Comparison of ENCODE assay signal across 23 cellular contexts in genomic region chr2:54997826-54998225, GRCh38. TPM values are rescaled to one million over a fixed set of nuclear protein-coding genes. Genes with fewer than 3 reads are reported as not detected.
DNase-seq lines count a peak whose midpoint lies in the region; ATAC-seq and TF ChIP-seq lines count a peak whose summit lies in the region.
"Had no signal": no experiment of that assay in that cellular context is flagged by ENCODE, and none has a peak within 500 bp of the region (broad histone marks: within the 10 kb centered on the region; RNA-seq: fewer than 3 reads in every experiment).

No MANE protein-coding gene starts in this region.

- peaks cover 83% of the 10 kb centered on the region for H4K20me1 ChIP-seq in GM23248 (ENCODE audit: insufficient read depth)

- H3K9me3 ChIP-seq in GM23248 (ENCODE audit: low read depth) (no peaks in the 10 kb centered on the region), Panc1 (ENCODE audit: control insufficient read depth, insufficient read depth, low read depth, low read length) (no peaks in the 10 kb centered on the region), gastrocnemius medialis (no peaks in the 10 kb centered on the region)
- H3K9me3 ChIP-seq: lower lobe of right lung had no signal

- WGBS in GM23248 (ENCODE audit: low coverage in 1 of 2, low lambda C conversion rate in 2 of 2, missing lambda C conversion rate in 2 of 2), 2 experiments = 64 to 68% methylated on average over 1 of the region's 1 CpG

- no peak overlapping the region for H3K27ac Mint-ChIP-seq in activated CD4-positive, alpha-beta T cell treated with anti-CD3 and anti-CD28 coated beads, Interleukin-2, amount 10 ng/mL, durations not matched to agents 24 days and 14 days
- H3K27ac Mint-ChIP-seq: activated CD8-positive, alpha-beta T cell treated with anti-CD3 and anti-CD28 coated beads for 36 hours; activated naive CD4-positive, alpha-beta T cell treated with anti-CD3 and anti-CD28 coated beads for 36 hours had no signal

- peaks cover 92% of the 10 kb centered on the region for H3K4me1 ChIP-seq in GM23248 (ENCODE audit: insufficient read depth)
- peaks cover 87% of the 10 kb centered on the region for H3K4me1 ChIP-seq in Panc1 (ENCODE audit: control insufficient read depth, insufficient read depth, low read length)
- peaks cover 88 to 90% of the 10 kb centered on the region in 2 donors for H3K4me1 ChIP-seq in gastrocnemius medialis

- H3K79me2 ChIP-seq in GM23248 (ENCODE audit: insufficient read depth) = peaks cover 100% of the 10 kb centered on the region

- peak overlapping the region; percentile 75 for H3K4me2 ChIP-seq in GM23248 (ENCODE audit: unreplicated experiment)

- in situ Hi-C loops in GM23248 (cut with MboI) = no loop called here
- in situ Hi-C loops in Panc1 (cut with HindIII; ENCODE audit: low pct_unique_long_range_greater_than_20kb, low sequenced_read_pairs) = no loop called here
- in situ Hi-C loops in gastrocnemius medialis (cut with MboI; ENCODE audit: low sequenced_read_pairs in 4 of 4) = loop anchor here in 1 of 4 donors (25.0 kb wide), 1 partner anchor 886 kb away; the partner anchor contains the start of gene ACYP2

- no peaks in the 10 kb centered on the region for H3K9me2 ChIP-seq in GM23248 (ENCODE audit: insufficient read depth)

- intact Hi-C loops in Panc1 (cut with micrococcal nuclease; ENCODE audit: unreplicated experiment) (no loop called here), gastrocnemius medialis (cut with DNase I; ENCODE audit: low total_unique reads) (no loop called here)
- intact Hi-C loops in activated CD4-positive, alpha-beta T cell treated with anti-CD3 and anti-CD28 coated beads, Interleukin-2, amount 10 ng/mL, durations not matched to agents 24 days and 14 days (cut with micrococcal nuclease) = no loop called here

- H3K27me3 Mint-ChIP-seq in activated CD4-positive, alpha-beta T cell treated with anti-CD3 and anti-CD28 coated beads, Interleukin-2, amount 10 ng/mL, durations not matched to agents 24 days and 14 days = no peaks in the 10 kb centered on the region
- H3K27me3 Mint-ChIP-seq: activated CD8-positive, alpha-beta T cell treated with anti-CD3 and anti-CD28 coated beads for 36 hours; activated T-cell treated with anti-CD3 and anti-CD28 coated beads, Interleukin-2, amount 50 U/mL, for 24 hours; CD8-positive, alpha-beta memory T cell had no signal

- CTCF ChIA-PET in Panc1 (lab: Charles Lee) = no interaction called here

- ATAC-seq in Panc1 (no peak), gastrocnemius medialis (no peak)
- ATAC-seq: activated CD8-positive, alpha-beta T cell treated with anti-CD3 and anti-CD28 coated beads for 36 hours; lower lobe of right lung had no signal

- no peaks in the 10 kb centered on the region for H3K9me3 Mint-ChIP-seq in activated CD4-positive, alpha-beta T cell treated with anti-CD3 and anti-CD28 coated beads, Interleukin-2, amount 10 ng/mL, durations not matched to agents 24 days and 14 days
- H3K9me3 Mint-ChIP-seq: activated CD8-positive, alpha-beta T cell treated with anti-CD3 and anti-CD28 coated beads for 36 hours; activated naive CD4-positive, alpha-beta T cell treated with anti-CD3 and anti-CD28 coated beads for 36 hours; activated T-cell treated with anti-CD3 and anti-CD28 coated beads, Interleukin-2, amount 50 U/mL, for 24 hours; CD8-positive, alpha-beta memory T cell had no signal

- H3K4me1 Mint-ChIP-seq in activated CD4-positive, alpha-beta T cell treated with anti-CD3 and anti-CD28 coated beads, Interleukin-2, amount 10 ng/mL, durations not matched to agents 24 days and 14 days = peaks cover 25% of the 10 kb centered on the region

- DNase-seq in GM23248 (no peak), Panc1 (ENCODE audit: low read depth, low spot score) (no peak), fibroblast of mammary gland (ENCODE audit: low read depth) (no peak), gastrocnemius medialis (no peak)
- no peak for DNase-seq in activated CD4-positive, alpha-beta T cell treated with anti-CD3 and anti-CD28 coated beads, Interleukin-2, amount 10 ng/mL, durations not matched to agents 24 days and 14 days
- no peak for DNase-seq in activated CD4-positive, alpha-beta T cell treated with anti-CD3 and anti-CD28 coated beads, Interleukin-2, amount 50 U/mL, for 48 hours
- no peak for DNase-seq in activated CD4-positive, alpha-beta T cell treated with anti-CD3 and anti-CD28 coated beads for 48 hours
- DNase-seq: activated CD8-positive, alpha-beta T cell treated with anti-CD3 and anti-CD28 coated beads for 36 hours; activated naive CD4-positive, alpha-beta T cell treated with anti-CD3 and anti-CD28 coated beads for 36 hours; activated T-cell treated with anti-CD3 and anti-CD28 coated beads, Interleukin-2, amount 50 U/mL, for 24 hours; aorta; CD8-positive, alpha-beta memory T cell; DMS79; islet precursor cell; lower lobe of right lung; NCI-H1092; NCI-H2081; NCI-H510A; OCI-M1; SHP77 treated with DMSO at 0.1 percent for 48 hours; stimulated activated CD8-positive, alpha-beta memory T cell treated with anti-CD3 and anti-CD28 coated beads, Interleukin-4, amount 100 ng/mL, for 48 hours; T-helper 2 cell had no signal

- peak overlapping the region; percentile 54 for H3K27ac ChIP-seq in GM23248
- H3K27ac ChIP-seq in Panc1 (ENCODE audit: low read length) = no peak overlapping the region; the same call in 1 of the 2 replicates
- H3K27ac ChIP-seq in gastrocnemius medialis = peak overlapping the region; percentile 89 to 94 (median 91)
- H3K27ac ChIP-seq: lower lobe of right lung, VCaP had no signal

- BruUV-seq in Panc1 (replicated peaks; lab: Mats Ljungman, UMichigan) = no TSS peak

- peaks cover 77% of the 10 kb centered on the region for H3F3A ChIP-seq in GM23248 (ENCODE audit: insufficient read depth)

- H3K36me3 ChIP-seq in GM23248 (ENCODE audit: low read depth) = no peaks in the 10 kb centered on the region
- no peaks in the 10 kb centered on the region; the same call in 1 of the 2 replicates for H3K36me3 ChIP-seq in Panc1 (ENCODE audit: control insufficient read depth, insufficient read depth, low read length)
- no peaks in the 10 kb centered on the region for H3K36me3 ChIP-seq in gastrocnemius medialis
- H3K36me3 ChIP-seq: lower lobe of right lung had no signal

- no peak for TF ChIP-seq POLR2A in gastrocnemius medialis (IDR thresholded peaks at IDR 0.05)

- POLR2A ChIA-PET in Panc1 (lab: Charles Lee) = no interaction called here

- peaks cover 1% of the 10 kb centered on the region for H3K36me3 Mint-ChIP-seq in activated CD4-positive, alpha-beta T cell treated with anti-CD3 and anti-CD28 coated beads, Interleukin-2, amount 10 ng/mL, durations not matched to agents 24 days and 14 days (ENCODE audit: low read depth)

- H3K27me3 ChIP-seq in GM23248 (replicated peaks; ENCODE audit: insufficient read depth) (no peaks in the 10 kb centered on the region), Panc1 (ENCODE audit: control insufficient read depth, insufficient read depth, low read length) (no peaks in the 10 kb centered on the region), gastrocnemius medialis (no peaks in the 10 kb centered on the region)

- no peak overlapping the region for H3K4me3 ChIP-seq in GM23248
- no peak overlapping the region for H3K4me3 ChIP-seq in Panc1 (ENCODE audit: low read depth in 2 of 2, low read length in 2 of 2)
- H3K4me3 ChIP-seq in fibroblast of mammary gland (ENCODE audit: control insufficient read depth, low read depth, low read length) = no peak overlapping the region
- peak overlapping the region in 1 of 4 donors; percentile 1 for H3K4me3 ChIP-seq in gastrocnemius medialis
- H3K4me3 ChIP-seq: lower lobe of right lung had no signal

- H3K9ac ChIP-seq in GM23248 = 0 out of 2 replicates have a peak overlapping the region, but pooled peaks have one; percentile 36

- H3K4me3 Mint-ChIP-seq in activated CD4-positive, alpha-beta T cell treated with anti-CD3 and anti-CD28 coated beads, Interleukin-2, amount 10 ng/mL, durations not matched to agents 24 days and 14 days = no peak overlapping the region
- H3K4me3 Mint-ChIP-seq: activated CD8-positive, alpha-beta T cell treated with anti-CD3 and anti-CD28 coated beads for 36 hours; activated naive CD4-positive, alpha-beta T cell treated with anti-CD3 and anti-CD28 coated beads for 36 hours; activated T-cell treated with anti-CD3 and anti-CD28 coated beads, Interleukin-2, amount 50 U/mL, for 24 hours had no signal

- TF ChIP-seq CTCF in Panc1 (IDR thresholded peaks at IDR 0.05) (peak; percentile 27; the same call in 1 of the 2 replicates), fibroblast of mammary gland (conservative IDR thresholded peaks at IDR 0.05; ENCODE audit: control insufficient read depth, insufficient read depth, low read depth, low read length) (peak; percentile 4), gastrocnemius medialis (IDR thresholded peaks at IDR 0.05 in 4 of 5, conservative IDR thresholded peaks at IDR 0.05 in 1 of 5) (peak in 1 of 5 experiments; percentile 20)

- no peak overlapping the region for H2AFZ ChIP-seq in GM23248

RNA-seq across cellular contexts. Expression of gene RTN4, which starts 52.4 kb away (rescaled TPM):
- 390 and 425 TPM in 2 replicates for total RNA-seq in GM23248 (2014; rRNA removed; shearing (Covaris generic))
- 357 and 361 TPM in 2 replicates for polyA plus RNA-seq in GM23248 (2016; fragmentation: Nextera tagmentation; extraction: Ambion mirVana)
- total RNA-seq in Panc1 (2021; ENCODE audit: unreplicated experiment) (513 TPM), gastrocnemius medialis (100 to 1,000 TPM; 183 to 259 (median 244) TPM)
- polyA plus RNA-seq in Panc1 (2012; ENCODE audit: insufficient read length) = 447 TPM
- 86.9 and 90.1 TPM in 2 replicates for total RNA-seq in activated CD4-positive, alpha-beta T cell treated with anti-CD3 and anti-CD28 coated beads, Interleukin-2, amount 10 ng/mL, durations not matched to agents 24 days and 14 days
